ENCODE assay signal across 16 cellular contexts in the genomic region with DNA sequence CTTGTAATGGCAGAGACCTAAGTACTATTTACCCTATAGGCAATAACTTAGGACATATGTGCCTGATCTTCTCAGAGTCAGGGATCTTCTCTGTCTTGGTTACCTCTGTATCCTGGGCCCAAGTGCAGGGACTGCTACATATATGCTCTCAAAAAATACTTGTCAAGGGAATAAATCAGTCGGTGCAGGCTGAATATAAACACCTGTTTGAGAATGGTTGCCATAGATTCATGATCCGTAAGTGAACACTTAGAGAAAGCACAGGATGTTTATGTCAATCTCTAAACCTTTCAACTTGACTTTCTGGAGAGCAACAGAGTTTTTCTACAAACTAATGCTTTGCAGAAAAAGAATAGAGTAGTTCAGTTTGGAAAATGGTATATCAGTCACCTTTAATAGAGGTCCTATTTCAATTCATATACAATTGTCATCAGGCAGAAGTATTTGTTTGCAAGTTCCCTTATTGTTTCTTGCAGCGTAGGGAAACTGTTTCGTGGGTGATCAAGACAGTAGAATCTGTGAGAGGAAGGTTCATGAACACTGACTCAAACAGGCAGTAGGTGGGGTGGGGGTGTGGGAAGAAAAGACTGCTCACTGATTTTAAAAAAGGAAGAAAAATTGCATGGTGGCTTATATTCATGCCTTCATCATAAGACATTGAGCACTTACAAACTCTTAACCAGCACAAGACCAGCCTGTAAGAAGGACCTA. TPM values are rescaled to one million over a fixed set of nuclear protein-coding genes. Genes with fewer than 3 reads are reported as not detected.
A peak's percentile ranks its signal among the peaks of the same experiment; 100 is the strongest.
DNase-seq lines count a peak whose midpoint lies in the region; ATAC-seq and TF ChIP-seq lines count a peak whose summit lies in the region.
"Had no signal": no experiment of that assay in that cellular context is flagged by ENCODE, and none has a peak within 500 bp of the region (broad histone marks: within the 10 kb centered on the region; RNA-seq: fewer than 3 reads in every experiment).

No MANE protein-coding gene starts in this region.

- intact Hi-C loops in activated CD4-positive, alpha-beta T cell treated with anti-CD3 and anti-CD28 coated beads, Interleukin-2, amount 10 ng/mL, durations not matched to agents 24 days and 14 days (cut with micrococcal nuclease) = no loop called here
- intact Hi-C loops in esophagus muscularis mucosa (cut with DNase I) = no loop called here

- ATAC-seq in activated CD4-positive, CD25-positive, alpha-beta regulatory T cell treated with anti-CD3 and anti-CD28 coated beads, Interleukin-2, amount 50 U/mL, for 24 hours = peak; percentile 58 to 65
- ATAC-seq in GM21619 (IDR thresholded peaks at IDR 0.05; ENCODE audit: unreplicated experiment) = no peak
- ATAC-seq: foreskin keratinocyte, left lobe of liver had no signal

- no peaks in the 10 kb centered on the region for H3K36me3 ChIP-seq in esophagus muscularis mucosa
- H3K36me3 ChIP-seq: tibial artery had no signal

- peaks cover 22% of the 10 kb centered on the region for H3K4me1 Mint-ChIP-seq in activated CD4-positive, alpha-beta T cell treated with anti-CD3 and anti-CD28 coated beads, Interleukin-2, amount 10 ng/mL, durations not matched to agents 24 days and 14 days
- peaks cover 7% of the 10 kb centered on the region for H3K4me1 Mint-ChIP-seq in neural crest cell

- no peaks in the 10 kb centered on the region for H3K27me3 ChIP-seq in esophagus muscularis mucosa
- H3K27me3 ChIP-seq: foreskin keratinocyte, tibial artery had no signal

- no peaks in the 10 kb centered on the region for H3K36me3 Mint-ChIP-seq in activated CD4-positive, alpha-beta T cell treated with anti-CD3 and anti-CD28 coated beads, Interleukin-2, amount 10 ng/mL, durations not matched to agents 24 days and 14 days (ENCODE audit: low read depth)
- no peaks in the 10 kb centered on the region for H3K36me3 Mint-ChIP-seq in neural crest cell (ENCODE audit: low read depth)

- no peaks in the 10 kb centered on the region for H3K9me3 Mint-ChIP-seq in activated CD4-positive, alpha-beta T cell treated with anti-CD3 and anti-CD28 coated beads, Interleukin-2, amount 10 ng/mL, durations not matched to agents 24 days and 14 days
- H3K9me3 Mint-ChIP-seq in neural crest cell = no peaks in the 10 kb centered on the region

- 56% methylated on average over 4 of the region's 4 CpGs for WGBS in esophagus muscularis mucosa

- H3K27ac Mint-ChIP-seq in activated CD4-positive, alpha-beta T cell treated with anti-CD3 and anti-CD28 coated beads, Interleukin-2, amount 10 ng/mL, durations not matched to agents 24 days and 14 days = peak overlapping the region; percentile 59
- H3K27ac Mint-ChIP-seq in neural crest cell (ENCODE audit: unreplicated experiment) = no peak overlapping the region
- H3K27ac Mint-ChIP-seq: progenitor cell of endocrine pancreas had no signal

- peak overlapping the region; percentile 50 for H3K4me3 Mint-ChIP-seq in activated CD4-positive, alpha-beta T cell treated with anti-CD3 and anti-CD28 coated beads, Interleukin-2, amount 10 ng/mL, durations not matched to agents 24 days and 14 days
- H3K4me3 Mint-ChIP-seq in neural crest cell = peak overlapping the region; percentile 3

- no peak for TF ChIP-seq EP300 in esophagus muscularis mucosa (IDR thresholded peaks at IDR 0.05)

- H3K4me1 ChIP-seq in esophagus muscularis mucosa = peaks cover 4 to 6% (median 5%) of the 10 kb centered on the region in 4 donors

- no peaks in the 10 kb centered on the region for H3K27me3 Mint-ChIP-seq in activated CD4-positive, alpha-beta T cell treated with anti-CD3 and anti-CD28 coated beads, Interleukin-2, amount 10 ng/mL, durations not matched to agents 24 days and 14 days
- no peaks in the 10 kb centered on the region for H3K27me3 Mint-ChIP-seq in neural crest cell (ENCODE audit: low read depth)
- H3K27me3 Mint-ChIP-seq: progenitor cell of endocrine pancreas had no signal

- TF ChIP-seq CTCF in GM10248 (IDR thresholded peaks at IDR 0.05; ENCODE audit: control extremely low read depth, extremely low read depth, low read depth, missing control alignments) = peak; percentile 10
- no peak for TF ChIP-seq CTCF in neural crest cell (conservative IDR thresholded peaks at IDR 0.05)
- no peak for TF ChIP-seq CTCF in esophagus muscularis mucosa (IDR thresholded peaks at IDR 0.05)

- CTCF ChIA-PET in GM10248 (lab: Yijun Ruan, JAX) = no interaction called here

- H3K27ac ChIP-seq in esophagus muscularis mucosa (replicated peaks in 1 of 4) = no peak overlapping the region
- H3K27ac ChIP-seq: foreskin keratinocyte, HL-60, KMS-11, tibial artery had no signal

- H3K4me3 ChIP-seq in esophagus muscularis mucosa = no peak overlapping the region
- H3K4me3 ChIP-seq: tibial artery had no signal

- no peak for DNase-seq in activated CD4-positive, CD25-positive, alpha-beta regulatory T cell treated with anti-CD3 and anti-CD28 coated beads, Interleukin-2, amount 50 U/mL, for 72 hours
- DNase-seq in GM10248 (ENCODE audit: extremely low spot score) = no peak
- peak; percentile 69 for DNase-seq in activated CD4-positive, alpha-beta T cell treated with anti-CD3 and anti-CD28 coated beads, Interleukin-2, amount 10 ng/mL, durations not matched to agents 24 days and 14 days
- DNase-seq in neural crest cell (ENCODE audit: low read depth, low spot score) = no peak
- no peak for DNase-seq in esophagus muscularis mucosa (ENCODE audit: extremely low spot score)
- no peak for DNase-seq in NCI-H1694 treated with DMSO at 0.1 percent for 48 hours (lab: John Stamatoyannopoulos, UW)
- DNase-seq: foreskin keratinocyte, NCI-H2029 treated with DMSO at 0.1 percent for 48 hours, SHP77, tibial artery had no signal

- no peak for TF ChIP-seq POLR2A in esophagus muscularis mucosa (IDR thresholded peaks at IDR 0.05; ENCODE audit: low read depth)

- POLR2A ChIA-PET in GM10248 (lab: Yijun Ruan, JAX) = no interaction called here

- H3K9me3 ChIP-seq in esophagus muscularis mucosa = no peaks in the 10 kb centered on the region
- H3K9me3 ChIP-seq: tibial artery had no signal

RNA-seq across cellular contexts. Expression of a gene that starts 6.0 kb away (rescaled TPM):
- total RNA-seq in activated CD4-positive, alpha-beta T cell treated with anti-CD3 and anti-CD28 coated beads, Interleukin-2, amount 10 ng/mL, durations not matched to agents 24 days and 14 days = 225 and 243 TPM in 2 replicates
- 176 and 185 TPM in 2 replicates for total RNA-seq in neural crest cell
- total RNA-seq in esophagus muscularis mucosa = 100 to 1,000 TPM in 1 of 4 donors, 10 to 100 TPM in 3; 37.8 to 106 (median 61.8) TPM

RNA-seq across cellular contexts. Expression of a gene that starts 19.6 kb away (rescaled TPM):
- total RNA-seq in activated CD4-positive, alpha-beta T cell treated with anti-CD3 and anti-CD28 coated beads, Interleukin-2, amount 10 ng/mL, durations not matched to agents 24 days and 14 days = 92.4 and 96.0 TPM in 2 replicates
- total RNA-seq in neural crest cell = 117 and 121 TPM in 2 replicates
- 10 to 100 TPM; 21.6 to 44.2 (median 34.8) TPM for total RNA-seq in esophagus muscularis mucosa
